In the genomic region with DNA sequence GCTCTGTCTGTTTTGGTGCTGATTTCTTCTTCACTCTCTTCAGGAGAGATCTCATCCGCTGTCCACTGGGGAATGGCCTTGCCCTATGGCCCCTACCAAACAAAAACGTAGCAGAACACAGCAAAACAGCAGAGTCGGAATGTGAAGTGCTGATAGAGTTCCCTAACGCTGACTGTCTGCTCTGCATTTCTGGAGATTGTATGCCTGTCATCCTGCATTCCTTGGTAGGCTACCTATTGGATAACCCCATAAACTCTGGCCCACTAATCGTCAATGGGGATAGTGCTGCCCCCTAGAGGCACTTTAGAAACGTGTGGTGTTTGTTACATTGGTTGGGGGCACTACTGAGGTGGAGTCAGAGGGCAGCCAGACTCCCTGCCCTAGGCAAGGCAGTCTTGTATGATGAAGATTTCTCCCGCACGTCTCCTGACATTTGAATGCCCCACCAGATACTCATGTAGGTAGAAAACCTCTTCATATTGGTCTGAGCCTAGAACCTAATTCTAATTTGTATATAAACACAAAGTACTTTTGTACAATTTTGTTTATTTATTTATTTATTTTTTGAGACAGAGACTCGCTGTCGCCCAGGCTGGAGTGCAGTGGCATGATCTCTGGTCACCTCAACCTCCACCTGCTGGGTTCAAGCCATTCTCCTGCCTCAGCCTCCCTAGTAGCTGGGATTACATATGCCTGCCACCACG, we compare ENCODE assay signal across 8 cellular contexts.
A peak's percentile ranks its signal among the peaks of the same experiment; 100 is the strongest.
DNase-seq lines count a peak whose midpoint lies in the region; ATAC-seq lines count a peak whose summit lies in the region.

No MANE protein-coding gene starts in this region.

- in situ Hi-C loops in T47D (cut with HindIII; ENCODE audit: low pct_unique_long_range_greater_than_20kb, low sequenced_read_pairs) = no loop called here

- no peak for ATAC-seq in HG02870 (IDR thresholded peaks at IDR 0.05; ENCODE audit: unreplicated experiment)

- peak; percentile 14 to 19 for DNase-seq in activated CD4-positive, alpha-beta T cell treated with anti-CD3 and anti-CD28 coated beads for 24 hours (ENCODE audit: low read depth in 2 of 2)
- DNase-seq in activated CD4-positive, alpha-beta T cell treated with anti-CD3 and anti-CD28 coated beads for 1 hour = no peak
- DNase-seq in NCI-H1417 (lab: John Stamatoyannopoulos, UW) = peak; percentile 63 to 87 (median 63)
- peak; percentile 86 for DNase-seq in SW480 (ENCODE audit: low spot score)
- DNase-seq in T47D (ENCODE audit: low read depth in 1 of 2, low spot score in 1 of 2) = peak; percentile 72 to 91
- DNase-seq in islet precursor cell = peak; percentile 96
- DNase-seq in stimulated activated CD4-positive, alpha-beta T cell treated with anti-CD3 and anti-CD28 coated beads, Interleukin-2, amount 100 ng/mL, for 24 hours = peak; percentile 41 to 48
